Comparison of ENCODE assay signal across 11 cellular contexts in the genomic region with DNA sequence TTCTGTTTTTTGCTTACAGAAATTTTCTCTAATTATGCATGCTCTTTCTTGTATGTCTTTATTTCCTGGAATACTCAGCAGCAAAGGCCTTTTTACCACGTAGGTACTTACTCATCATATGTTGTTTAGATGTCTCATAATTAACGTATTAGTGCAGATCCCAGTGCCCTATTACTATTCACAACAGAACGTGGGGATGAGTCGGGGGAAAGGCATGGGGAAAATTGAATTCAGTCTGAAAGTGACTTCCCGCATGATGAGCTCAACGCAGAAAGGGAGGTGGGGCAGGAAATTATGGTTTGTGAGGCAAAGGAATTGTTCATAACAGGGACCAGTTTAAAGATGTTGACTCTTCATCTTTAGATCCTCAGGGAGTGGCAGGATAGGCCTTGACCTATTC. TPM values are rescaled to one million over a fixed set of nuclear protein-coding genes. Genes with fewer than 3 reads are reported as not detected.
DNase-seq lines count a peak whose midpoint lies in the region; ATAC-seq and TF ChIP-seq lines count a peak whose summit lies in the region.
"Had no signal": no experiment of that assay in that cellular context is flagged by ENCODE, and none has a peak within 500 bp of the region (broad histone marks: within the 10 kb centered on the region; RNA-seq: fewer than 3 reads in every experiment).

No MANE protein-coding gene starts in this region.

- H2AFZ ChIP-seq in GM23248: peak overlapping the region; percentile 71

- H3K36me3 ChIP-seq in GM23248 (ENCODE audit: low read depth) (no peaks in the 10 kb centered on the region), esophagus squamous epithelium (no peaks in the 10 kb centered on the region), neutrophil (no peaks in the 10 kb centered on the region)

- peak overlapping the region; percentile 93 for H3K27ac ChIP-seq in GM23248
- no peak overlapping the region for H3K27ac ChIP-seq in RWPE1
- peak overlapping the region; percentile 32 to 80 (median 64) for H3K27ac ChIP-seq in esophagus squamous epithelium
- H3K27ac ChIP-seq in neutrophil: peak overlapping the region; percentile 81

- no peak overlapping the region for H3K4me3 Mint-ChIP-seq in mesothelial cell of epicardium

- 0 to 1% methylated on average over 6 of the region's 6 CpGs for WGBS in GM23248 (ENCODE audit: low coverage in 1 of 2, low lambda C conversion rate in 2 of 2, missing lambda C conversion rate in 2 of 2), 2 experiments
- 6 to 31% methylated on average over 6 of the region's 6 CpGs for WGBS in esophagus squamous epithelium, 2 donors

- peak overlapping the region; percentile 24 for H3K4me3 ChIP-seq in GM23248
- no peak overlapping the region for H3K4me3 ChIP-seq in esophagus squamous epithelium
- H3K4me3 ChIP-seq in neutrophil (ENCODE audit: low read depth in 1 of 2, low read length in 1 of 2): peak overlapping the region in 1 of 2 experiments; percentile 19

- TF ChIP-seq CTCF in RWPE1 (conservative IDR thresholded peaks at IDR 0.05; ENCODE audit: low read depth): no peak
- no peak for TF ChIP-seq CTCF in esophagus squamous epithelium (IDR thresholded peaks at IDR 0.05)
- no peak for TF ChIP-seq CTCF in neutrophil (IDR thresholded peaks at IDR 0.05)
- TF ChIP-seq CTCF in mesothelial cell of epicardium (IDR thresholded peaks at IDR 0.05; ENCODE audit: unreplicated experiment): no peak

- no peaks in the 10 kb centered on the region for H3K27me3 ChIP-seq in GM23248 (replicated peaks; ENCODE audit: insufficient read depth)
- no peaks in the 10 kb centered on the region for H3K27me3 ChIP-seq in esophagus squamous epithelium
- H3K27me3 ChIP-seq in neutrophil: no peaks in the 10 kb centered on the region

- H3K4me1 ChIP-seq in GM23248 (ENCODE audit: insufficient read depth) (peaks cover 24% of the 10 kb centered on the region), esophagus squamous epithelium (peaks cover 0 to 44% (median 7%) of the 10 kb centered on the region in 3 donors), neutrophil (ENCODE audit: control insufficient read depth in 1 of 2, insufficient read depth in 1 of 2, low read depth in 1 of 2, low read length in 1 of 2) (peaks cover 45 to 62% of the 10 kb centered on the region in 2 experiments)

- H3K27me3 Mint-ChIP-seq in mesothelial cell of epicardium (ENCODE audit: low read depth): no peaks in the 10 kb centered on the region

- H3K4me1 Mint-ChIP-seq in mesothelial cell of epicardium: no peaks in the 10 kb centered on the region

- no peaks in the 10 kb centered on the region for H4K20me1 ChIP-seq in GM23248 (ENCODE audit: insufficient read depth)

- H3F3A ChIP-seq in GM23248 (ENCODE audit: insufficient read depth): peaks cover 17% of the 10 kb centered on the region

- no peak for TF ChIP-seq POLR2A in esophagus squamous epithelium (IDR thresholded peaks at IDR 0.05)

- H3K9ac ChIP-seq in GM23248: peak overlapping the region; percentile 64

- intact Hi-C loops in esophagus squamous epithelium (cut with DNase I): no loop called here

- H3K9me3 ChIP-seq in GM23248 (ENCODE audit: low read depth) (no peaks in the 10 kb centered on the region), esophagus squamous epithelium (no peaks in the 10 kb centered on the region), neutrophil (no peaks in the 10 kb centered on the region)

- CTCF ChIA-PET in RWPE1 (lab: Yijun Ruan, JAX): interaction anchor here (0.6 kb wide), 1 partner anchor 305 kb away, joined by 3 read pairs; no protein-coding TSS in a partner anchor

- H3K9me2 ChIP-seq in GM23248 (ENCODE audit: insufficient read depth): no peaks in the 10 kb centered on the region

- H3K9me3 Mint-ChIP-seq in mesothelial cell of epicardium: peaks cover 5% of the 10 kb centered on the region

- POLR2A ChIA-PET in RWPE1 (lab: Yijun Ruan, JAX; ENCODE audit: low non-redundant PET): no interaction called here

- no peak overlapping the region for H3K27ac Mint-ChIP-seq in mesothelial cell of epicardium

- H3K4me2 ChIP-seq in GM23248 (ENCODE audit: unreplicated experiment): peak overlapping the region; percentile 79

- H3K79me2 ChIP-seq in GM23248 (ENCODE audit: insufficient read depth): no peaks in the 10 kb centered on the region

- ATAC-seq in HG02642 (IDR thresholded peaks at IDR 0.05; ENCODE audit: poor library complexity, unreplicated experiment): no peak

- in situ Hi-C loops in GM23248 (cut with MboI): loop anchor here (25.0 kb wide), 1 partner anchor 477 kb away; a partner anchor contains a TSS

- H3K36me3 Mint-ChIP-seq in mesothelial cell of epicardium: no peaks in the 10 kb centered on the region

- DNase-seq in GM23248 (peak; percentile 96), RWPE1 (ENCODE audit: low spot score) (peak; percentile 83), esophagus squamous epithelium (lab: John Stamatoyannopoulos, UW) (no peak), HT-29 (ENCODE audit: low spot score) (no peak), mesothelial cell of epicardium (ENCODE audit: low spot score in 2 of 2, unreplicated experiment in 2 of 2) (no peak), globus pallidus (ENCODE audit: low spot score) (no peak)
- DNase-seq: activated effector memory CD4-positive, alpha-beta T cell treated with Interleukin-2 at 50 U/mL for 16 hours; DND-41; NCI-H526 had no signal

RNA-seq across cellular contexts. Expression of a gene that starts 1.9 kb away (rescaled TPM):
- not detected in 2 replicates for total RNA-seq in GM23248 (2014; rRNA removed; shearing (Covaris generic))
- polyA plus RNA-seq in GM23248 (2016; fragmentation: Nextera tagmentation; extraction: Ambion mirVana): not detected in 2 replicates
- total RNA-seq in esophagus squamous epithelium (100 to 1,000 TPM in 3 of 4 donors, 10 to 100 TPM in 1; 45.0 to 208 (median 163) TPM), mesothelial cell of epicardium (not detected in 3 replicates)
- total RNA-seq in HT-29 (2014; rRNA removed; shearing (Covaris generic)): not detected in 2 replicates

Comparison
In these comparisons a context has a peak if more than half of its experiments do, and no peak if none do; other contexts are left out.
1. DNase-seq: peak in GM23248 (single experiment) and RWPE1 (single experiment); none in esophagus squamous epithelium (single experiment), HT-29 (single experiment), mesothelial cell of epicardium (0 of 2) and globus pallidus (single experiment).
2. RNA of a gene that starts 1.9 kb away (total RNA-seq): 45.0 to 208 TPM in esophagus squamous epithelium; not detected in GM23248, not detected in HT-29 and not detected in mesothelial cell of epicardium; every median in the first group is over 10 times any median in the second.